Comparison of ENCODE assay signal across 1 cellular context in genomic region chrX:118418811-118419251, GRCh38.
TF ChIP-seq lines count a peak whose summit lies in the region.

No MANE protein-coding gene starts in this region.

TF ChIP-seq in H1, 55 proteins besides CTCF, POLR2A, EP300 and RAD21:
- TF ChIP-seq RNF2 (IDR thresholded peaks at IDR 0.05; ENCODE audit: borderline replicate concordance, low read depth, low read length, missing control alignments, poor library complexity, severe bottlenecking) (no peak), MAFK (IDR thresholded peaks at IDR 0.05; ENCODE audit: low read depth, low read length) (peak; percentile 44; the same call in 1 of the 2 replicates), TEAD4 (IDR thresholded peaks at IDR 0.05; ENCODE audit: low read depth, low read length) (no peak), KDM4A (IDR thresholded peaks at IDR 0.05; ENCODE audit: low read depth, low read length, severe bottlenecking) (no peak), HDAC6 (IDR thresholded peaks at IDR 0.05; ENCODE audit: low read depth, low read length) (no peak)
